In the genomic region with DNA sequence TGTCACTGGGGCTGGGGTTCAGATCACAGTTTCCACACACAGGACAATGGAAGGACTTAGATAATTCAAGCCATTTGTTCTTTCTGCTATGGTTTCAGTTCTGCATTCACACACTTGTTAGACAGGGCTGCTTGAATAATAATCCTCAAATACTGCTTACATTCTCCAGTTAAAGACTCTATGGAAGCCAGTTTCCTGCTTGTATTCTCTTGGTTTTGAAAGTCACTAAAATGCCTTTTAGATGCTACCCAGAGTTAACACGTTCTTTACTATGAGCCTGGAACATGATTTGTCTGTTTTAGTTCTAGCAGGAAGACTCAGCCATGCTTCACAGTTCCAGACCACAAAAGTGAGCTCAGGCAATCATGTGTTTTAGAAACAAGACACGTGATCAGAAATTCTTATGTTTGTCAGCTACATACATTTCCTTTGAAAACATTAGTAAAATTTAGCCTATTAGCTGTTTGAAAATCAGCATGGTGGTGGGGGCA, we compare ENCODE assay signal across 8 cellular contexts.
DNase-seq lines count a peak whose midpoint lies in the region; ATAC-seq, FAIRE-seq and TF ChIP-seq lines count a peak whose summit lies in the region.

No MANE protein-coding gene starts in this region.

- ATAC-seq in GM21423 (IDR thresholded peaks at IDR 0.05; ENCODE audit: unreplicated experiment) (peak; percentile 92), HG03565 (IDR thresholded peaks at IDR 0.05; ENCODE audit: unreplicated experiment) (peak; percentile 92)

- FAIRE-seq in H54 (lab: Jason Lieb, UNC) = no peak

- DNase-seq in EL (peak; percentile 3), fibroblast of peridontal ligament (ENCODE audit: extremely low read depth) (peak; percentile 58), DMS53 treated with DMSO at 0.1 percent for 48 hours (lab: John Stamatoyannopoulos, UW; ENCODE audit: unreplicated experiment) (no peak), DMS 273 treated with DMSO at 0.1 percent for 48 hours (lab: John Stamatoyannopoulos, UW) (no peak), T-helper 1 cell (no peak), H54 (ENCODE audit: insufficient read length, low spot score) (no peak)

- TF ChIP-seq POLR2A in H54 (IDR thresholded peaks at IDR 0.05; ENCODE audit: low read depth, low read length) = no peak

Comparison
In these comparisons a context has a peak if more than half of its experiments do, and no peak if none do; other contexts are left out.
1. DNase-seq: peak in EL (single experiment) and fibroblast of peridontal ligament (single experiment); none in DMS53 treated with DMSO at 0.1 percent for 48 hours (single experiment), DMS 273 treated with DMSO at 0.1 percent for 48 hours (single experiment), T-helper 1 cell (0 of 5) and H54 (single experiment).